In the genomic region with DNA sequence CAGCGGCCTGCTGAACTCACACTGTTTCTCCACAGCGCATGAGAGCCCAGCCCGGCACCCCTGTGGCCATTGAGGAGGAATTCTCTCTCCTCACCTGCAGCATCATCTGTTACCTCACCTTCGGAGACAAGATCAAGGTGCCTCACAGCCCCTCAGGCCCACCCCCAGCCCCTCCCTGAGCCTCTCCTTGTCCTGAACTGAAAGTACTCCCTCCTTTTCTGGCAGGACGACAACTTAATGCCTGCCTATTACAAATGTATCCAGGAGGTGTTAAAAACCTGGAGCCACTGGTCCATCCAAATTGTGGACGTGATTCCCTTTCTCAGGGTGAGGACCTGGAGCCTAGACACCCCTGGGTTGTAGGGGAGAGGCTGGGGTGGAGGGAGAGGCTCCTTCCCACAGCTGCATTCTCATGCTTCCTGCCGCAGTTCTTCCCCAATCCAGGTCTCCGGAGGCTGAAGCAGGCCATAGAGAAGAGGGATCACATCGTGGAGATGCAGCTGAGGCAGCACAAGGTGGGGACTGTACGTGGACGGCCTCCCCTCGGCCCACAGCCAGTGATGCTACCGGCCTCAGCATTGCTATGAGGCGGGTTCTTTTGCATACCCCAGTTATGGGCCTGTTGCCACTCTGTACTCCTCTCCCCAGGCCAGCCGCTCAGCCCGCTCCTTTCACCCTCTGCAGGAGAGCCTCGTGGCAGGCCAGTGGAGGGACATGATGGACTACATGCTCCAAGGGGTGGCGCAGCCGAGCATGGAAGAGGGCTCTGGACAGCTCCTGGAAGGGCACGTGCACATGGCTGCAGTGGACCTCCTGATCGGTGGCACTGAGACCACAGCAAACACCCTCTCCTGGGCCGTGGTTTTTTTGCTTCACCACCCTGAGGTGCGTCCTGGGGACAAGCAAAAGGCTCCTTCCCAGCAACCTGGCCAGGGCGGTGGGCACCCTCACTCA, we compare ENCODE assay signal across 4 cellular contexts. TPM values are rescaled to one million over a fixed set of nuclear protein-coding genes. Genes with fewer than 3 reads are reported as not detected.
"Had no signal": no experiment of that assay in that cellular context is flagged by ENCODE, and none has a peak within 500 bp of the region (broad histone marks: within the 10 kb centered on the region; RNA-seq: fewer than 3 reads in every experiment).

No MANE protein-coding gene starts in this region.

RNA-seq across cellular contexts. Expression of gene CYP21A2, which starts 1.4 kb away (rescaled TPM):
- total RNA-seq: pulmonary artery endothelial cell, smooth muscle cell, urinary bladder had no signal
- polyA plus RNA-seq: naive thymus-derived CD8-positive, alpha-beta T cell; smooth muscle cell had no signal
